33 cellular contexts compared by ENCODE assay signal in genomic region chr17:55261311-55261710, GRCh38. TPM values are rescaled to one million over a fixed set of nuclear protein-coding genes. Genes with fewer than 3 reads are reported as not detected.
"Had no signal": no experiment of that assay in that cellular context is flagged by ENCODE, and none has a peak within 500 bp of the region (broad histone marks: within the 10 kb centered on the region; RNA-seq: fewer than 3 reads in every experiment).

No MANE protein-coding gene starts in this region.

- H3K27me3 ChIP-seq: adrenal gland, ascending aorta, body of pancreas, breast epithelium had no signal

- H3K27ac ChIP-seq: adrenal gland, ascending aorta, body of pancreas, brain microvascular endothelial cell, cardiac muscle cell had no signal

- FAIRE-seq: astrocyte, bronchial epithelial cell had no signal

- H3K36me3 ChIP-seq: adrenal gland, ascending aorta, brain microvascular endothelial cell, breast epithelium, cardiac muscle cell had no signal

- H3K4me1 ChIP-seq: breast epithelium had no signal

- H3K9me3 ChIP-seq: adrenal gland, ascending aorta, body of pancreas, breast epithelium had no signal

- H3K4me3 ChIP-seq: adrenal gland, ascending aorta, body of pancreas, breast epithelium, cardiac muscle cell had no signal

- ATAC-seq: activated naive CD4-positive, alpha-beta T cell treated with anti-CD3 and anti-CD28 coated beads, Interleukin-2, amount 50 U/mL, for 72 hours; activated naive CD8-positive, alpha-beta T cell treated with anti-CD3 and anti-CD28 coated beads, Interleukin-2, amount 50 U/mL, for 24 hours; activated T-cell treated with anti-CD3 and anti-CD28 coated beads, Interleukin-2, amount 50 U/mL, for 4 hours; activated T-cell treated with anti-CD3 and anti-CD28 coated beads, Interleukin-2, amount 50 U/mL, for 72 hours; activated T-helper 17 cell treated with anti-CD3 and anti-CD28 coated beads, Interleukin-2, amount 50 U/mL, for 72 hours; body of pancreas had no signal

- DNase-seq: activated effector memory CD4-positive, alpha-beta T cell treated with anti-CD3 and anti-CD28 coated beads, Interleukin-2, amount 50 U/mL, for 16 hours; activated effector memory CD4-positive, alpha-beta T cell treated with Interleukin-2 at 50 U/mL for 16 hours; activated gamma-delta T cell; activated gamma-delta T cell treated with Interleukin-2 at 50 U/mL for 16 hours; activated naive CD4-positive, alpha-beta T cell; activated naive CD4-positive, alpha-beta T cell treated with anti-CD3 and anti-CD28 coated beads for 36 hours; activated naive CD4-positive, alpha-beta T cell treated with anti-CD3 and anti-CD28 coated beads, Interleukin-2, amount 10 ng/mL, durations not matched to agents 7 days and 5 days; activated naive CD4-positive, alpha-beta T cell treated with anti-CD3 and anti-CD28 coated beads, Interleukin-2, amount 50 U/mL, for 16 hours; activated naive CD4-positive, alpha-beta T cell treated with Interleukin-2 at 50 U/mL for 16 hours; activated naive CD8-positive, alpha-beta T cell treated with anti-CD3 and anti-CD28 coated beads for 36 hours; activated naive CD8-positive, alpha-beta T cell treated with anti-CD3 and anti-CD28 coated beads, Interleukin-2, amount 10 ng/mL, durations not matched to agents 7 days and 5 days; activated naive CD8-positive, alpha-beta T cell treated with anti-CD3 and anti-CD28 coated beads, Interleukin-2, amount 50 U/mL, for 24 hours; activated T-cell treated with anti-CD3 and anti-CD28 coated beads, Interleukin-2, amount 50 U/mL, for 24 hours; activated T-cell treated with anti-CD3 and anti-CD28 coated beads, Interleukin-2, amount 50 U/mL, for 4 hours; activated T-cell treated with anti-CD3 and anti-CD28 coated beads, Interleukin-2, amount 50 U/mL, for 48 hours; activated T-cell treated with anti-CD3 and anti-CD28 coated beads, Interleukin-2, amount 50 U/mL, for 72 hours; adrenal gland; amniotic stem cell; amygdala; anterior cingulate cortex; aorta; body of pancreas; brain microvascular endothelial cell; caudate nucleus; central memory CD4-positive, alpha-beta T cell; cerebellar nuclear complex had no signal

RNA-seq across cellular contexts. Expression of gene HLF, which starts 3.4 kb away (rescaled TPM):
- total RNA-seq: astrocyte had no signal
